ENCODE assay signal across 8 cellular contexts in the genomic region with DNA sequence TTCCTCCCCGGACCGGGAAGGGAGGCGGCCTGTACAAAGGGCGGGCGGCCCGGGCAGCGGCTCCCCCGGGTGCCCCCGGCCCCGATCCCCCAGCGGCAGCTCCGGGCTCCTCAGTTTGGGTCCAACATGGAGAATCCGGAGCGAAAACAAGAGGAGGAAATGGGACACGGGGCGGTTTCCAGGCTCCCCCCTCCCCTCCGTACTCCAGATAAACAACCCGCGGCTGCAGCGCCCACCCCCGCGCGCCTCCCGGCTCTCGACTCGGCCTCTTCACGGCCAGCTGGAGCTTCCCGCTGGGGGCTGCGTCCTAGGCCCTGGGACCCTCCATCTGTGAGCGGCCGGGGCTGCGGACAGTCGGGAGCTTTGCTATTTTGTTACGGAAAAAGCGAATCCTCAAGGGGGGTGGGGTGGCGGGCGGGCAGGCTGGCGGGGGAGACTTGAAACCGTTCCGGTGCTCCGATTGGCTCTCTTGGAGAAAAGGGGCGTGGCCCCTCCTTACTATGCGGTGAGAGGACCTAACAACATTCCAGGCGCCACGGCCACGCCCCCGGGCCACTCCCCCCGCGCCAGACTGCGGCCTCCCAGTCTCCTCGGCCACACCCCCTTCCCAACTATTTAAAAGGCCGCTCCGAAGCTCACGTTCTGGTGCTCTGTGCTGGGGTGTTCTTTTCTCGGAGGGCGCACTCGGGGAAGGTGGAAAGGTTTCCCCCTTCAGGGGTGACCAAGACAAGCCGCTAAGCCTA. TPM values are rescaled to one million over a fixed set of nuclear protein-coding genes. Genes with fewer than 3 reads are reported as not detected.
A peak's percentile ranks its signal among the peaks of the same experiment; 100 is the strongest.
DNase-seq lines count a peak whose midpoint lies in the region; ATAC-seq, FAIRE-seq and TF ChIP-seq lines count a peak whose summit lies in the region.

A gene with protein sequence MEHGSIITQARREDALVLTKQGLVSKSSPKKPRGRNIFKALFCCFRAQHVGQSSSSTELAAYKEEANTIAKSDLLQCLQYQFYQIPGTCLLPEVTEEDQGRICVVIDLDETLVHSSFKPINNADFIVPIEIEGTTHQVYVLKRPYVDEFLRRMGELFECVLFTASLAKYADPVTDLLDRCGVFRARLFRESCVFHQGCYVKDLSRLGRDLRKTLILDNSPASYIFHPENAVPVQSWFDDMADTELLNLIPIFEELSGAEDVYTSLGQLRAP (minus strand): TSS at position 153 of the 743 bp plus-strand sequence. CDS start 294 bp downstream, outside the sequence.

- peak; percentile 34 for ATAC-seq in GM21423 (IDR thresholded peaks at IDR 0.05; ENCODE audit: unreplicated experiment)
- peak; percentile 81 for ATAC-seq in IMR-90 (ENCODE audit: low read depth)

- peak within 1 kb of the TSS; percentile 84 to 96 (median 89) for H3K4me3 Mint-ChIP-seq in CD4-positive, alpha-beta memory T cell

- in situ Hi-C loops in IMR-90 (cut with MboI; ENCODE audit: low sequenced_read_pairs) = loop anchor here (10.0 kb wide), 1 partner anchor 48 kb away; no protein-coding TSS in a partner anchor

- intact Hi-C loops in CD4-positive, alpha-beta memory T cell (cut with micrococcal nuclease) = loop anchor here (1.0 to 5.0 kb wide), 8 partner anchors 8 to 759 kb away; partner anchors contain the start of genes ATP23, CDK4, NAB2 and TSFM
- intact Hi-C loops in IMR-90 (cut with micrococcal nuclease) = loop anchor here (1.0 kb wide), 1 partner anchor 56 kb away; no protein-coding TSS in a partner anchor
- intact Hi-C loops in OCI-LY7 (cut with micrococcal nuclease; ENCODE audit: unreplicated experiment) = loop anchor here (1.0 to 2.0 kb wide), 2 partner anchors 14 to 53 kb away; no protein-coding TSS in a partner anchor

- H3K9me1 ChIP-seq in IMR-90 (ENCODE audit: insufficient read depth, low read length) = peaks cover 16% of the 10 kb centered on the region

- peak within 1 kb of the TSS; percentile 72 to 80; a peak in 3 of 4 replicates for H4K8ac ChIP-seq in IMR-90 (ENCODE audit: low read depth in 2 of 2, low read length in 2 of 2)

- H3K4me3 ChIP-seq in CD4-positive, alpha-beta memory T cell (ENCODE audit: low read length in 2 of 2) = peak within 1 kb of the TSS; percentile 84 to 87
- H3K4me3 ChIP-seq in IMR-90 (ENCODE audit: insufficient read depth, low read depth, low read length) (peak within 1 kb of the TSS; percentile 99), OCI-LY7 (ENCODE audit: low read depth, low read length, poor library complexity, severe bottlenecking) (peak within 1 kb of the TSS; percentile 96), mesodermal cell (ENCODE audit: extremely low read depth, insufficient read depth, low read length, poor library complexity, severe bottlenecking) (peak within 1 kb of the TSS; percentile 99)

- no peak for TF ChIP-seq RAD21 in IMR-90 (IDR thresholded peaks at IDR 0.05; ENCODE audit: low read length)

- peak within 1 kb of the TSS; percentile 96 for H3K4ac ChIP-seq in IMR-90 (ENCODE audit: low read depth, low read length)

- H3K18ac ChIP-seq in IMR-90 (ENCODE audit: low read depth, low read length) = peak within 1 kb of the TSS; percentile 91

- peak within 1 kb of the TSS; percentile 98 for H3K9ac ChIP-seq in IMR-90 (ENCODE audit: low read depth, low read length)

- H3K27me3 ChIP-seq in CD4-positive, alpha-beta memory T cell (ENCODE audit: insufficient read depth, low read length) = no peaks in the 10 kb centered on the region
- no peaks in the 10 kb centered on the region; the same call in 1 of the 2 replicates for H3K27me3 ChIP-seq in IMR-90 (ENCODE audit: control insufficient read depth, insufficient read depth, low read length)

- peak within 1 kb of the TSS; percentile 97 for H2BK120ac ChIP-seq in IMR-90 (ENCODE audit: low read depth, low read length)

- peak within 1 kb of the TSS; percentile 68 for H3K4me2 ChIP-seq in IMR-90 (ENCODE audit: low read depth, low read length)
- peak within 1 kb of the TSS; percentile 89 for H3K4me2 ChIP-seq in OCI-LY7 (ENCODE audit: low read length)

- CTCF ChIA-PET in CD4-positive, alpha-beta memory T cell (lab: Charles Lee; ENCODE audit: partially characterized antibody) = interaction anchor here (0.8 to 3.5 kb wide), 13 partner anchors 10 to 97 kb away, joined by 3 to 29 read pairs (median 5); partner anchors contain the start of gene TSFM
- CTCF ChIA-PET in IMR-90 (lab: Yijun Ruan, JAX) (interaction anchor here (0.7 kb wide), 1 partner anchor 50 kb away, joined by 4 read pairs; no protein-coding TSS in a partner anchor), OCI-LY7 (lab: Charles Lee; ENCODE audit: unreplicated experiment) (interaction anchor here (0.6 to 2.3 kb wide), 4 partner anchors 10 to 715 kb away, joined by 3 to 18 read pairs (median 10); no protein-coding TSS in a partner anchor)

- peak within 1 kb of the TSS; percentile 94 for H3K14ac ChIP-seq in IMR-90 (replicated peaks; ENCODE audit: low read depth, low read length)

- peak; percentile 62; the same call in 1 of the 2 replicates for TF ChIP-seq POLR2A in IMR-90 (IDR thresholded peaks at IDR 0.05; ENCODE audit: low read depth, low read length)

- H3K9me2 ChIP-seq in OCI-LY7 (ENCODE audit: insufficient read depth, low read length) = no peaks in the 10 kb centered on the region

- H3K27ac Mint-ChIP-seq in CD4-positive, alpha-beta memory T cell = peak within 1 kb of the TSS; percentile 71 to 95 (median 88)

- no peaks in the 10 kb centered on the region for H3K9me3 Mint-ChIP-seq in CD4-positive, alpha-beta memory T cell

- peaks cover 5 to 8% of the 10 kb centered on the region in 2 donors for H3K27me3 Mint-ChIP-seq in CD4-positive, alpha-beta memory T cell

- H4K5ac ChIP-seq in IMR-90 (ENCODE audit: low read depth, low read length) = peak within 1 kb of the TSS; percentile 90

- H3K23ac ChIP-seq in IMR-90 (ENCODE audit: low read depth, low read length) = peak within 1 kb of the TSS; percentile 98

- dilution Hi-C loops in IMR-90 (cut with HindIII; ENCODE audit: low sequenced_read_pairs, unreplicated experiment) = no loop called here

- H4K91ac ChIP-seq in IMR-90 (ENCODE audit: insufficient read depth, low read depth, low read length) = peak within 1 kb of the TSS; percentile 95

- peak within 1 kb of the TSS; percentile 74 for H3K27ac ChIP-seq in CD4-positive, alpha-beta memory T cell (ENCODE audit: low read depth, low read length)
- H3K27ac ChIP-seq in IMR-90 (ENCODE audit: insufficient read depth, low read length) = peak within 1 kb of the TSS; percentile 99
- peak within 1 kb of the TSS; percentile 70 for H3K27ac ChIP-seq in OCI-LY7 (ENCODE audit: low read depth, low read length, poor library complexity, severe bottlenecking)
- H3K27ac ChIP-seq in mesodermal cell (ENCODE audit: low read depth, low read length, severe bottlenecking) = peak within 1 kb of the TSS; percentile 100

- no peaks in the 10 kb centered on the region for H3K9me3 ChIP-seq in CD4-positive, alpha-beta memory T cell (ENCODE audit: control insufficient read depth in 1 of 2, low read length in 2 of 2)
- no peaks in the 10 kb centered on the region for H3K9me3 ChIP-seq in IMR-90 (ENCODE audit: control insufficient read depth, insufficient read depth, low read length)
- H3K9me3 ChIP-seq in OCI-LY7 (ENCODE audit: low read length) = no peaks in the 10 kb centered on the region
- H3K9me3 ChIP-seq in mesodermal cell (ENCODE audit: control insufficient read depth, low read length) = no peaks in the 10 kb centered on the region

- H2AK5ac ChIP-seq in IMR-90 (ENCODE audit: low read depth, low read length) = peak within 1 kb of the TSS; percentile 94

- peaks cover 5 to 15% of the 10 kb centered on the region in 2 donors for H3K36me3 Mint-ChIP-seq in CD4-positive, alpha-beta memory T cell

- peaks cover 43% of the 10 kb centered on the region for H3K79me2 ChIP-seq in OCI-LY7 (ENCODE audit: insufficient read depth, low read depth, low read length)

- 0% methylated on average over 16 of the region's 58 CpGs; no CpG with 5 or more reads in 1 of the 2 experiments for WGBS in IMR-90 (ENCODE audit: extremely low coverage in 2 of 2, insufficient read length in 1 of 2), 2 experiments
- whole genome bisulfite sequencing in mesodermal cell (ENCODE audit: insufficient coverage in 2 of 2), 2 experiments = 1% methylated on average over 27 to 36 of the region's 58 CpGs

- H3K56ac ChIP-seq in IMR-90 (ENCODE audit: extremely low read depth, insufficient read depth, low read length) = peak within 1 kb of the TSS; percentile 95

- no peak for TF ChIP-seq CTCF in IMR-90 (conservative IDR thresholded peaks at IDR 0.05; ENCODE audit: low read depth, low read length)
- TF ChIP-seq CTCF in OCI-LY7 (conservative IDR thresholded peaks at IDR 0.05; ENCODE audit: low read length) = no peak

- H2AK9ac ChIP-seq in IMR-90 (replicated peaks; ENCODE audit: low read depth, low read length, poor library complexity) = peak within 1 kb of the TSS; percentile 100

- peak within 1 kb of the TSS; percentile 75 for H2BK20ac ChIP-seq in IMR-90 (ENCODE audit: low read depth, low read length)

- no TSS peak for BruUV-seq in IMR-90 (replicated peaks; lab: Mats Ljungman, UMichigan)
- no TSS peak for BruUV-seq in OCI-LY7 (replicated peaks; lab: Mats Ljungman, UMichigan)

- DNase-seq in CD4-positive, alpha-beta memory T cell = peak; percentile 77 to 90 (median 79)
- DNase-seq in IMR-90 = peak; percentile 98
- peak; percentile 97 for DNase-seq in OCI-LY7 (ENCODE audit: low spot score)
- DNase-seq in activated CD8-positive, alpha-beta memory T cell treated with anti-CD3 and anti-CD28 coated beads, Interleukin-2, amount 50 U/mL, for 48 hours = peak; percentile 92
- peak; percentile 77 for DNase-seq in stimulated activated CD8-positive, alpha-beta memory T cell treated with anti-CD3 and anti-CD28 coated beads, Interleukin-15, amount 100 ng/mL, for 24 hours (ENCODE audit: low read depth)

- peak; percentile 45 for FAIRE-seq in endometrium (lab: Jason Lieb, UNC)

- peaks cover 44% of the 10 kb centered on the region for H3K4me1 ChIP-seq in CD4-positive, alpha-beta memory T cell (ENCODE audit: insufficient read depth, low read length)
- H3K4me1 ChIP-seq in IMR-90 (ENCODE audit: control insufficient read depth, insufficient read depth, low read length) (peaks cover 16% of the 10 kb centered on the region), OCI-LY7 (ENCODE audit: insufficient read depth, low read length, poor library complexity, severe bottlenecking) (peaks cover 45% of the 10 kb centered on the region), mesodermal cell (ENCODE audit: control insufficient read depth, insufficient read depth, low read length, poor library complexity, severe bottlenecking) (peaks cover 24% of the 10 kb centered on the region)

- POLR2A ChIA-PET in CD4-positive, alpha-beta memory T cell (lab: Charles Lee; ENCODE audit: partially characterized antibody) = interaction anchor here (0.7 to 4.6 kb wide), 20 partner anchors 10 to 105 kb away, joined by 3 to 113 read pairs (median 6); partner anchors contain the start of genes ATP23, AVIL, EEF1AKMT3 and MARCHF9
- POLR2A ChIA-PET in IMR-90 (lab: Charles Lee; ENCODE audit: unreplicated experiment) = interaction anchor here (0.6 to 2.8 kb wide), 6 partner anchors 9 to 53 kb away, joined by 3 to 12 read pairs (median 4); no protein-coding TSS in a partner anchor
- POLR2A ChIA-PET in OCI-LY7 (lab: Charles Lee) = interaction anchor here (0.5 to 9.6 kb wide), 13 partner anchors 9 to 1072 kb away, joined by 3 to 153 read pairs (median 4); no protein-coding TSS in a partner anchor

- H4K20me1 ChIP-seq in IMR-90 (ENCODE audit: insufficient read depth, low read length) (peaks cover 41% of the 10 kb centered on the region), OCI-LY7 (ENCODE audit: insufficient read depth, low read length) (peaks cover 20% of the 10 kb centered on the region)

- H2BK15ac ChIP-seq in IMR-90 (ENCODE audit: low read depth, low read length) = peak within 1 kb of the TSS; percentile 64; the same call in 1 of the 3 replicates

- peaks cover 35 to 62% (median 45%) of the 10 kb centered on the region in 4 donors for H3K4me1 Mint-ChIP-seq in CD4-positive, alpha-beta memory T cell

- H3K79me1 ChIP-seq in IMR-90 (ENCODE audit: low read depth in 1 of 2, low read length in 2 of 2) = peaks cover 0 to 20% of the 10 kb centered on the region in 2 experiments; a peak in 2 of 4 replicates

- no peaks in the 10 kb centered on the region for H3K36me3 ChIP-seq in CD4-positive, alpha-beta memory T cell (ENCODE audit: insufficient read depth, low read length)
- H3K36me3 ChIP-seq in IMR-90 (ENCODE audit: control insufficient read depth, insufficient read depth, low read length) (no peaks in the 10 kb centered on the region; the same call in 1 of the 2 replicates), OCI-LY7 (ENCODE audit: insufficient read depth, low read length) (no peaks in the 10 kb centered on the region), mesodermal cell (ENCODE audit: control insufficient read depth, insufficient read depth, low read length) (no peaks in the 10 kb centered on the region)

- H2AFZ ChIP-seq in IMR-90 (replicated peaks; ENCODE audit: low read length, poor library complexity) (peak within 1 kb of the TSS; percentile 99), OCI-LY7 (ENCODE audit: low read length) (peak within 1 kb of the TSS; percentile 46)

- peak within 1 kb of the TSS; percentile 99 for H2BK5ac ChIP-seq in IMR-90 (ENCODE audit: low read depth, low read length, poor library complexity, severe bottlenecking)

RNA-seq across cellular contexts. Expression of the gene that starts here (rescaled TPM):
- total RNA-seq in CD4-positive, alpha-beta memory T cell = 100 to 1,000 TPM; 274 to 285 TPM
- polyA plus RNA-seq in CD4-positive, alpha-beta memory T cell = 10 to 100 TPM; 57.7 to 74.8 TPM
- total RNA-seq in IMR-90 (2012; rRNA removed) (79.4 and 114 TPM in 2 replicates), OCI-LY7 (2022) (118 and 145 TPM in 2 replicates)
- 150 and 156 TPM in 2 replicates for polyA plus RNA-seq in IMR-90 (2012; rRNA removed)
- polyA plus RNA-seq in IMR-90 (2012; cell fraction: cytosol; rRNA removed) = 134 and 187 TPM in 2 replicates
- polyA plus RNA-seq in IMR-90 (2012; cell fraction: nucleus; rRNA removed; ENCODE audit: low replicate concordance) = 152 and 213 TPM in 2 replicates
- 38.8 and 44.2 TPM in 2 replicates for total RNA-seq in OCI-LY7 (2014; rRNA removed; shearing (Covaris generic))
- 123 TPM for polyA plus RNA-seq in mesodermal cell (2013, experiment 1 of 2)
- 121 TPM for polyA plus RNA-seq in mesodermal cell (2013, experiment 2 of 2)

Comparison
In these comparisons a context has a peak if more than half of its experiments do, and no peak if none do; other contexts are left out.
1. Peak in every context shown above with its lines: DNase-seq, ATAC-seq, H3K4me3 ChIP-seq and H3K27ac ChIP-seq.